ENCODE assay signal across 1 cellular context in genomic region chr14:90495357-90496276, GRCh38.
TF ChIP-seq lines count a peak whose summit lies in the region.

No MANE protein-coding gene starts in this region.

TF ChIP-seq in IMR-90, 13 proteins besides CTCF, POLR2A, EP300 and RAD21 (continued from another document):
- TF ChIP-seq RCOR1 (IDR thresholded peaks at IDR 0.05; ENCODE audit: insufficient replicate concordance, low read length) (no peak), MAFK (IDR thresholded peaks at IDR 0.05; ENCODE audit: low read depth, low read length) (no peak), ELK1 (IDR thresholded peaks at IDR 0.05; ENCODE audit: borderline replicate concordance, low read depth, low read length) (no peak), CHD1 (IDR thresholded peaks at IDR 0.05; ENCODE audit: low read depth, low read length) (no peak), FOS (IDR thresholded peaks at IDR 0.05; ENCODE audit: low read depth, low read length) (no peak)
